Comparison of ENCODE assay signal across 11 cellular contexts in genomic region chr15:93047621-93048425, GRCh38. TPM values are rescaled to one million over a fixed set of nuclear protein-coding genes. Genes with fewer than 3 reads are reported as not detected.
DNase-seq lines count a peak whose midpoint lies in the region; ATAC-seq and TF ChIP-seq lines count a peak whose summit lies in the region.
"Had no signal": no experiment of that assay in that cellular context is flagged by ENCODE, and none has a peak within 500 bp of the region (broad histone marks: within the 10 kb centered on the region; RNA-seq: fewer than 3 reads in every experiment).

No MANE protein-coding gene starts in this region.

- TF ChIP-seq EP300 in SK-N-SH (IDR thresholded peaks at IDR 0.05; ENCODE audit: borderline replicate concordance in 1 of 2, low read depth in 1 of 2, low read length in 1 of 2): no peak

- peaks cover 0 to 8% (median 6%) of the 10 kb centered on the region in 3 donors for H3K36me3 Mint-ChIP-seq in naive thymus-derived CD8-positive, alpha-beta T cell

- DNase-seq in DMS 273 (lab: John Stamatoyannopoulos, UW; ENCODE audit: unreplicated experiment) (peak; percentile 9), DMS 273 treated with DMSO at 0.1 percent for 48 hours (lab: John Stamatoyannopoulos, UW) (no peak), activated gamma-delta T cell (lab: John Stamatoyannopoulos, UW) (peak; percentile 29), Ammon's horn (ENCODE audit: low spot score) (no peak), SK-N-SH (no peak)
- DNase-seq in naive thymus-derived CD8-positive, alpha-beta T cell: peak in 7 of 10 donors; percentile 9 to 55 (median 37)

- WGBS in SK-N-SH (ENCODE audit: low lambda C conversion rate): 80% methylated on average over 18 of the region's 18 CpGs

- H3K9ac ChIP-seq in SK-N-SH: no peak overlapping the region

- peaks cover 0 to 2% (median under 1%) of the 10 kb centered on the region in 5 donors for H3K27me3 Mint-ChIP-seq in naive thymus-derived CD8-positive, alpha-beta T cell

- no peaks in the 10 kb centered on the region for H3K79me2 ChIP-seq in SK-N-SH (ENCODE audit: insufficient read depth)

- H3K4me2 ChIP-seq in SK-N-SH: no peak overlapping the region

- H4K20me1 ChIP-seq in SK-N-SH (ENCODE audit: insufficient read depth): no peaks in the 10 kb centered on the region

- no peak for TF ChIP-seq CTCF in SK-N-SH (IDR thresholded peaks at IDR 0.05)

- H3K4me3 ChIP-seq in SK-N-SH (ENCODE audit: low read depth in 2 of 2, low read length in 1 of 2): no peak overlapping the region
- H3K4me3 ChIP-seq: K562 had no signal

- peak overlapping the region; percentile 3 to 91 (median 80) for H3K27ac Mint-ChIP-seq in naive thymus-derived CD8-positive, alpha-beta T cell

- H3K4me3 Mint-ChIP-seq in naive thymus-derived CD8-positive, alpha-beta T cell: peak overlapping the region in 8 of 10 donors; percentile 32 to 83 (median 64)

- CTCF ChIA-PET in SK-N-SH (lab: Yijun Ruan, JAX): interaction anchor here (0.9 to 1.4 kb wide), 4 partner anchors 10 to 1276 kb away, joined by 3 to 4 read pairs (median 3); no protein-coding TSS in a partner anchor

- H3F3A ChIP-seq in SK-N-SH (replicated peaks; ENCODE audit: insufficient read depth): no peaks in the 10 kb centered on the region

- H3K9me3 Mint-ChIP-seq in naive thymus-derived CD8-positive, alpha-beta T cell: peaks cover 0 to 13% (median 4%) of the 10 kb centered on the region in 9 donors

- POLR2A ChIA-PET in naive thymus-derived CD8-positive, alpha-beta T cell (lab: Charles Lee): interaction anchor here (1.2 to 1.4 kb wide), 2 partner anchors 12 to 18 kb away, joined by 4 to 5 read pairs; no protein-coding TSS in a partner anchor
- POLR2A ChIA-PET in SK-N-SH (lab: Yijun Ruan, JAX): no interaction called here

- H2AFZ ChIP-seq in SK-N-SH (ENCODE audit: low read depth): no peak overlapping the region

- H3K27me3 ChIP-seq in SK-N-SH (ENCODE audit: insufficient read depth): no peaks in the 10 kb centered on the region

- H3K36me3 ChIP-seq in KOPT-K1 (ENCODE audit: insufficient read depth, low read length): no peaks in the 10 kb centered on the region
- H3K36me3 ChIP-seq in SK-N-SH (replicated peaks in 1 of 2; ENCODE audit: control insufficient read depth in 1 of 2, insufficient read depth in 2 of 2, low read length in 1 of 2): no peaks in the 10 kb centered on the region

- no peaks in the 10 kb centered on the region for H3K9me2 ChIP-seq in SK-N-SH

- peaks cover 10 to 44% (median 38%) of the 10 kb centered on the region in 4 donors for H3K4me1 Mint-ChIP-seq in naive thymus-derived CD8-positive, alpha-beta T cell

- no peaks in the 10 kb centered on the region for H3K4me1 ChIP-seq in SK-N-SH (ENCODE audit: control insufficient read depth in 1 of 2, insufficient read depth in 2 of 2, low read depth in 1 of 2, low read length in 1 of 2)

- peak; percentile 81 to 82 for ATAC-seq in naive thymus-derived CD8-positive, alpha-beta T cell
- ATAC-seq in HG03045 (IDR thresholded peaks at IDR 0.05; ENCODE audit: unreplicated experiment): no peak
- ATAC-seq: HCT116, K562 had no signal

- H3K27ac ChIP-seq in KOPT-K1 (ENCODE audit: low read depth, low read length, poor library complexity, severe bottlenecking): peak overlapping the region; percentile 14
- H3K27ac ChIP-seq in SK-N-SH (ENCODE audit: low read depth in 2 of 2, low read length in 1 of 2): no peak overlapping the region
- H3K27ac ChIP-seq: 22Rv1 had no signal

- H3K9me3 ChIP-seq in KOPT-K1 (ENCODE audit: insufficient read depth, low read length, poor library complexity, severe bottlenecking): no peaks in the 10 kb centered on the region
- H3K9me3 ChIP-seq in SK-N-SH: no peaks in the 10 kb centered on the region

- TF ChIP-seq RAD21 in SK-N-SH (IDR thresholded peaks at IDR 0.05; ENCODE audit: low read length): no peak

TF ChIP-seq in SK-N-SH, 30 proteins besides CTCF, POLR2A, EP300 and RAD21:
- no peak for TF ChIP-seq EZH2phosphoT487 (IDR thresholded peaks at IDR 0.05; ENCODE audit: borderline replicate concordance, low read depth)
TF ChIP-seq in SK-N-SH: peak in this region for 0.

RNA-seq across cellular contexts. Expression of gene RGMA, which starts 41.2 kb away (rescaled TPM):
- not detected for total RNA-seq in naive thymus-derived CD8-positive, alpha-beta T cell
- not detected for polyA plus RNA-seq in naive thymus-derived CD8-positive, alpha-beta T cell
- polyA plus RNA-seq in SK-N-SH (2012; rRNA removed): 0.76 and 1.5 TPM in 2 replicates
- polyA plus RNA-seq in SK-N-SH (2012; cell fraction: cytosol; rRNA removed): 0.76 and 1.3 TPM in 2 replicates
- 1.2 and 1.3 TPM in 2 replicates for polyA plus RNA-seq in SK-N-SH (2012; cell fraction: nucleus; rRNA removed)

Comparison
In these comparisons a context has a peak if more than half of its experiments do, and no peak if none do; other contexts are left out.
1. DNase-seq: peak in DMS 273 (single experiment), activated gamma-delta T cell (single experiment) and naive thymus-derived CD8-positive, alpha-beta T cell (7 of 10); none in DMS 273 treated with DMSO at 0.1 percent for 48 hours (single experiment), Ammon's horn (single experiment) and SK-N-SH (single experiment).